Comparison of ENCODE assay signal across 34 cellular contexts in the genomic region with DNA sequence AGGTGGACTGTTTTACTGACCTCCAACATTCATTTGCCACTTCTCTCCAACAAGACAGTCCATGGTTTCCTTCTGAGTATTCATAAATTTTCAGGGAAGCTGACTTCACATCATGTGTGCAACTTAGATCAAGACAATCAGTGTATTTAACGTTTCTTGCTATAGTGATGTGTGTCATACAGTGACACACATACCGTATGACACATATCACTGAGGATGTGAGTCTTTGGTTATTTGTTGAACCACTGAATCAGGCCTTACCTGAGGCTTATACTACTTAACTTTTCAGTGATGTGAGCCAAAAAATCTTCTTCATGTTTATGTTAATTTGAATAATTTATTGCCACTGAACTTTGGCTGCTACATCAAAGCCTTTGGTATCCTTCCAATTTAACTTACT.
"Had no signal": no experiment of that assay in that cellular context is flagged by ENCODE, and none has a peak within 500 bp of the region (broad histone marks: within the 10 kb centered on the region; RNA-seq: fewer than 3 reads in every experiment).

No MANE protein-coding gene starts in this region.

- H3K27me3 ChIP-seq: ascending aorta, body of pancreas, breast epithelium, MG63, SJSA1 had no signal

- H3K4me1 ChIP-seq: body of pancreas, breast epithelium, SJSA1 had no signal

- DNase-seq: activated CD4-positive, alpha-beta memory T cell treated with anti-CD3 and anti-CD28 coated beads for 36 hours; activated CD4-positive, alpha-beta T cell treated with anti-CD3 and anti-CD28 coated beads for 36 hours; activated CD4-positive, alpha-beta T cell treated with anti-CD3 and anti-CD28 coated beads, Interleukin-2, amount 50 U/mL, for 1 hour; activated CD8-positive, alpha-beta memory T cell treated with anti-CD3 and anti-CD28 coated beads, Interleukin-2, amount 10 ng/mL, durations not matched to agents 7 days and 5 days; activated CD8-positive, alpha-beta memory T cell treated with anti-CD3 and anti-CD28 coated beads, Interleukin-2, amount 50 U/mL, for 48 hours; activated gamma-delta T cell; activated naive CD4-positive, alpha-beta T cell treated with Interleukin-2 at 50 U/mL for 16 hours; activated naive CD8-positive, alpha-beta T cell treated with anti-CD3 and anti-CD28 coated beads, Interleukin-2, amount 10 ng/mL, durations not matched to agents 7 days and 5 days; activated T-cell treated with anti-CD3 and anti-CD28 coated beads, Interleukin-2, amount 50 U/mL, for 48 hours; amygdala; body of pancreas; caudate nucleus; Karpas-422; KBM-7; MG63; NCI-H1048; NCI-H1105 treated with DMSO at 0.1 percent for 48 hours; NCI-H1436; NCI-H1694; NCI-H1930; NCI-H2081 treated with DMSO at 0.1 percent for 48 hours; NCI-H226; NCI-H446 treated with DMSO at 0.1 percent for 48 hours; NCI-H526; NCI-H748 treated with DMSO at 0.1 percent for 48 hours; NK-92 treated with Interleukin-12 subunit alpha and Interleukin-12 subunit beta, amount 100 ng/mL, for 24 hours; SHP77 treated with DMSO at 0.1 percent for 48 hours; SK-N-SH had no signal

- H3K36me3 ChIP-seq: ascending aorta, breast epithelium, MG63, SJSA1 had no signal

- H3K9me3 ChIP-seq: ascending aorta, body of pancreas, breast epithelium, MG63, SJSA1, SK-N-SH had no signal

- FAIRE-seq: TTC549 had no signal

- H3K27ac ChIP-seq: ascending aorta, body of pancreas, breast epithelium, SJSA1 had no signal

- H3K9ac ChIP-seq: SK-N-SH had no signal

- ATAC-seq: activated CD4-positive, alpha-beta T cell treated with anti-CD3 and anti-CD28 coated beads for 36 hours; activated CD4-positive, CD25-positive, alpha-beta regulatory T cell treated with anti-CD3 and anti-CD28 coated beads, Interleukin-2, amount 50 U/mL, for 24 hours; activated CD8-positive, alpha-beta memory T cell treated with anti-CD3 and anti-CD28 coated beads, Interleukin-2, amount 10 ng/mL, durations not matched to agents 7 days and 5 days; body of pancreas; WTC11 had no signal

- H3K4me3 ChIP-seq: ascending aorta, body of pancreas, breast epithelium, MG63, SJSA1 had no signal

- H3K4me2 ChIP-seq: SK-N-SH had no signal
